Comparison of ENCODE assay signal across 9 cellular contexts in the genomic region with DNA sequence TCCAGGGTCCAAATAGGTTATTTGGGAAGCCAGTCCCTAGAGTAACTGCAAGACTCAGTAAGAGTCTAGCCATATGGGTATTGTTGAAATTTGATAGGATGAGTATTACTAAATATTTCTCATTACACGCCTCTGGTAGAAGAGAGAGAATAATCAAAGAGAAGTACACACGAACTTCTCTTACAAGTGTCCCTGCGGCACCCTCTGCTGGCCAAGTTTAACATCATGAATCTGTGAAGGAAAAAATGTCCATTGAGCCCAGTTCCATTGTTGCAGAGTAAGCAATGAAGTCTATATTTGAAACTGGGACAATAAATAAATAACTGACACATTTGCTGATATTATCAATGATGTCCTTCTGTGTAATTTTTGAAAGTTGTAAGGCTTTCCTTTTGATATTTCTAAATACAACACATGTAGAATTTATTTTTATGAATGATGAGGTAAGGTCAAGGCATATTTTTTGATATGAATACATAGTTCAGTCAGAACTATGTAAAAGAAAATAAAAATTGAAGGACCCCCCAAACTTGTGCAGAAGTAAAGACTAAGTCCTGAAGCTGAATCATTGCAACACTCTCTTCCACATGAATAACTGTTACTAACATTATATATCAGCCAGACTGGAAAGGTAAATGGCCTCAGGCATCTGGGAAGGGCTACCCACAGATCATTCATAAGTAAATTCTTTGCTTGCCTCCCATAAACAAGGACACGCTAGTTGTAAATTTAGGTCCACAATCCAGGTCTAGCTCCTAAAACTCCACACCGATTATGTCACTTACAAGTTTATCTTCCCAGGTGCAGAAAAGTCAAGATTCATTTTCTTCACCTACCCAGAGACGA. TPM values are rescaled to one million over a fixed set of nuclear protein-coding genes. Genes with fewer than 3 reads are reported as not detected.
DNase-seq lines count a peak whose midpoint lies in the region; ATAC-seq and TF ChIP-seq lines count a peak whose summit lies in the region.
"Had no signal": no experiment of that assay in that cellular context is flagged by ENCODE, and none has a peak within 500 bp of the region (broad histone marks: within the 10 kb centered on the region; RNA-seq: fewer than 3 reads in every experiment).

No MANE protein-coding gene starts in this region.

- H3K4me3 ChIP-seq in endodermal cell (ENCODE audit: low read length): no peak overlapping the region
- H3K4me3 ChIP-seq: BLaER1 treated with 17β-estradiol and CSF1 and Interleukin-3, amounts not matched to agents 10 nM and 100 nM had no signal

- H3K9me3 Mint-ChIP-seq in endodermal cell: no peaks in the 10 kb centered on the region

- H3K27ac ChIP-seq in endodermal cell (ENCODE audit: low read depth, low read length): no peak overlapping the region
- H3K27ac ChIP-seq: BLaER1 treated with 17β-estradiol and CSF1 and Interleukin-3, amounts not matched to agents 10 nM and 100 nM had no signal

- no peak for TF ChIP-seq POLR2A in GM18505 (IDR thresholded peaks at IDR 0.05; ENCODE audit: borderline replicate concordance, extremely low read depth, insufficient read depth, insufficient read length)

- peak; percentile 67 for TF ChIP-seq RAD21 in Ishikawa (IDR thresholded peaks at IDR 0.05; ENCODE audit: low read depth)

- no peak overlapping the region for H3K4me3 Mint-ChIP-seq in endodermal cell

- WGBS in endodermal cell (ENCODE audit: insufficient coverage in 1 of 2, insufficient read length in 1 of 2), 2 experiments: 56 to 90% methylated on average over 3 to 6 of the region's 6 CpGs

- H3K9me3 ChIP-seq in endodermal cell (ENCODE audit: control insufficient read depth, low read length): no peaks in the 10 kb centered on the region
- H3K9me3 ChIP-seq: BLaER1 treated with 17β-estradiol and CSF1 and Interleukin-3, amounts not matched to agents 10 nM and 100 nM had no signal

- no peaks in the 10 kb centered on the region for H3K4me1 Mint-ChIP-seq in endodermal cell

- H3K36me3 ChIP-seq in endodermal cell (ENCODE audit: control insufficient read depth, insufficient read depth, low read length): no peaks in the 10 kb centered on the region
- H3K36me3 ChIP-seq: BLaER1 treated with 17β-estradiol and CSF1 and Interleukin-3, amounts not matched to agents 10 nM and 100 nM had no signal

- H3K27me3 Mint-ChIP-seq in endodermal cell (ENCODE audit: insufficient read depth): no peaks in the 10 kb centered on the region

- peak; percentile 88 for TF ChIP-seq CTCF in endodermal cell (conservative IDR thresholded peaks at IDR 0.05)

- H3K27ac Mint-ChIP-seq in endodermal cell: no peak overlapping the region

- no peak overlapping the region for H3K9ac ChIP-seq in endodermal cell (ENCODE audit: extremely low read depth, low read length, poor library complexity, severe bottlenecking)
- H3K9ac ChIP-seq: BLaER1 treated with 17β-estradiol and CSF1 and Interleukin-3, amounts not matched to agents 10 nM and 100 nM had no signal

- no peaks in the 10 kb centered on the region for H3K27me3 ChIP-seq in endodermal cell (ENCODE audit: control insufficient read depth, insufficient read depth, low read length, poor library complexity, severe bottlenecking)
- H3K27me3 ChIP-seq: BLaER1 treated with 17β-estradiol and CSF1 and Interleukin-3, amounts not matched to agents 10 nM and 100 nM had no signal

- DNase-seq in NCI-H1694 (lab: John Stamatoyannopoulos, UW) (peak; percentile 25), NCI-H1694 treated with DMSO at 0.1 percent for 48 hours (lab: John Stamatoyannopoulos, UW) (no peak), RPMI7951 (ENCODE audit: low read depth) (peak; percentile 41), endodermal cell (peak; percentile 82), middle frontal gyrus (ENCODE audit: extremely low spot score, low spot score) (peak; percentile 42)

- TF ChIP-seq EP300 in Ishikawa (IDR thresholded peaks at IDR 0.05; ENCODE audit: borderline replicate concordance): no peak

- no peaks in the 10 kb centered on the region for H3K36me3 Mint-ChIP-seq in endodermal cell (ENCODE audit: low read depth)

- no peaks in the 10 kb centered on the region for H3K4me1 ChIP-seq in endodermal cell (ENCODE audit: control insufficient read depth, insufficient read depth, low read length)
- H3K4me1 ChIP-seq: BLaER1 treated with 17β-estradiol and CSF1 and Interleukin-3, amounts not matched to agents 10 nM and 100 nM had no signal

- ATAC-seq in GM18505 (IDR thresholded peaks at IDR 0.05; ENCODE audit: unreplicated experiment) (no peak), GM21360 (IDR thresholded peaks at IDR 0.05; ENCODE audit: unreplicated experiment) (no peak)

TF ChIP-seq in Ishikawa, 13 proteins besides CTCF, POLR2A, EP300 and RAD21:
- TF ChIP-seq YY1 (IDR thresholded peaks at IDR 0.05; ENCODE audit: low read depth) (no peak), TCF12 (IDR thresholded peaks at IDR 0.05; ENCODE audit: low read depth) (no peak), TEAD4 (IDR thresholded peaks at IDR 0.05) (no peak), NFIC (IDR thresholded peaks at IDR 0.05) (no peak), EGR1 (IDR thresholded peaks at IDR 0.05) (no peak), FOXM1 (IDR thresholded peaks at IDR 0.05; ENCODE audit: borderline replicate concordance, low read depth) (no peak), TAF1 (IDR thresholded peaks at IDR 0.05; ENCODE audit: low read depth) (no peak), CREB1 (IDR thresholded peaks at IDR 0.05; ENCODE audit: low read depth) (no peak), ZBTB7A (IDR thresholded peaks at IDR 0.05; ENCODE audit: low read depth) (no peak), CEBPB (IDR thresholded peaks at IDR 0.05) (no peak)
- TF ChIP-seq, protein P1, sequence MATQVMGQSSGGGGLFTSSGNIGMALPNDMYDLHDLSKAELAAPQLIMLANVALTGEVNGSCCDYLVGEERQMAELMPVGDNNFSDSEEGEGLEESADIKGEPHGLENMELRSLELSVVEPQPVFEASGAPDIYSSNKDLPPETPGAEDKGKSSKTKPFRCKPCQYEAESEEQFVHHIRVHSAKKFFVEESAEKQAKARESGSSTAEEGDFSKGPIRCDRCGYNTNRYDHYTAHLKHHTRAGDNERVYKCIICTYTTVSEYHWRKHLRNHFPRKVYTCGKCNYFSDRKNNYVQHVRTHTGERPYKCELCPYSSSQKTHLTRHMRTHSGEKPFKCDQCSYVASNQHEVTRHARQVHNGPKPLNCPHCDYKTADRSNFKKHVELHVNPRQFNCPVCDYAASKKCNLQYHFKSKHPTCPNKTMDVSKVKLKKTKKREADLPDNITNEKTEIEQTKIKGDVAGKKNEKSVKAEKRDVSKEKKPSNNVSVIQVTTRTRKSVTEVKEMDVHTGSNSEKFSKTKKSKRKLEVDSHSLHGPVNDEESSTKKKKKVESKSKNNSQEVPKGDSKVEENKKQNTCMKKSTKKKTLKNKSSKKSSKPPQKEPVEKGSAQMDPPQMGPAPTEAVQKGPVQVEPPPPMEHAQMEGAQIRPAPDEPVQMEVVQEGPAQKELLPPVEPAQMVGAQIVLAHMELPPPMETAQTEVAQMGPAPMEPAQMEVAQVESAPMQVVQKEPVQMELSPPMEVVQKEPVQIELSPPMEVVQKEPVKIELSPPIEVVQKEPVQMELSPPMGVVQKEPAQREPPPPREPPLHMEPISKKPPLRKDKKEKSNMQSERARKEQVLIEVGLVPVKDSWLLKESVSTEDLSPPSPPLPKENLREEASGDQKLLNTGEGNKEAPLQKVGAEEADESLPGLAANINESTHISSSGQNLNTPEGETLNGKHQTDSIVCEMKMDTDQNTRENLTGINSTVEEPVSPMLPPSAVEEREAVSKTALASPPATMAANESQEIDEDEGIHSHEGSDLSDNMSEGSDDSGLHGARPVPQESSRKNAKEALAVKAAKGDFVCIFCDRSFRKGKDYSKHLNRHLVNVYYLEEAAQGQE (IDR thresholded peaks at IDR 0.05; ENCODE audit: low read depth): no peak
- TF ChIP-seq, protein P2, sequence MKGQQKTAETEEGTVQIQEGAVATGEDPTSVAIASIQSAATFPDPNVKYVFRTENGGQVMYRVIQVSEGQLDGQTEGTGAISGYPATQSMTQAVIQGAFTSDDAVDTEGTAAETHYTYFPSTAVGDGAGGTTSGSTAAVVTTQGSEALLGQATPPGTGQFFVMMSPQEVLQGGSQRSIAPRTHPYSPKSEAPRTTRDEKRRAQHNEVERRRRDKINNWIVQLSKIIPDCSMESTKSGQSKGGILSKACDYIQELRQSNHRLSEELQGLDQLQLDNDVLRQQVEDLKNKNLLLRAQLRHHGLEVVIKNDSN (IDR thresholded peaks at IDR 0.05): no peak
- TF ChIP-seq, protein P3, sequence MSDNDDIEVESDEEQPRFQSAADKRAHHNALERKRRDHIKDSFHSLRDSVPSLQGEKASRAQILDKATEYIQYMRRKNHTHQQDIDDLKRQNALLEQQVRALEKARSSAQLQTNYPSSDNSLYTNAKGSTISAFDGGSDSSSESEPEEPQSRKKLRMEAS (IDR thresholded peaks at IDR 0.05): no peak
TF ChIP-seq in Ishikawa: peak in this region for 0.

RNA-seq across cellular contexts. Expression of a gene that starts 10.0 kb away (rescaled TPM):
- not detected in 2 replicates for total RNA-seq in RPMI7951 (2014; rRNA removed; shearing (Covaris generic))
- not detected for total RNA-seq in endodermal cell
- polyA plus RNA-seq in endodermal cell (2013, experiment 1 of 2): not detected
- polyA plus RNA-seq in endodermal cell (2013, experiment 2 of 2): not detected

RNA-seq across cellular contexts. Expression of a gene that starts 41.7 kb away (rescaled TPM):
- not detected in 2 replicates for total RNA-seq in RPMI7951 (2014; rRNA removed; shearing (Covaris generic))
- total RNA-seq in endodermal cell: not detected
- polyA plus RNA-seq in endodermal cell (2013, experiment 1 of 2): not detected
- not detected for polyA plus RNA-seq in endodermal cell (2013, experiment 2 of 2)

RNA-seq across cellular contexts. Expression of a gene that starts 49.1 kb away (rescaled TPM):
- not detected in 2 replicates for total RNA-seq in RPMI7951 (2014; rRNA removed; shearing (Covaris generic))
- not detected for total RNA-seq in endodermal cell
- not detected for polyA plus RNA-seq in endodermal cell (2013, experiment 1 of 2)
- polyA plus RNA-seq in endodermal cell (2013, experiment 2 of 2): not detected

RNA-seq across cellular contexts. Expression of a gene that starts 54.8 kb away (rescaled TPM):
- total RNA-seq in RPMI7951 (2014; rRNA removed; shearing (Covaris generic)): not detected in 2 replicates
- total RNA-seq in endodermal cell: not detected
- not detected for polyA plus RNA-seq in endodermal cell (2013, experiment 1 of 2)
- polyA plus RNA-seq in endodermal cell (2013, experiment 2 of 2): not detected

RNA-seq across cellular contexts. Expression of a gene that starts 57.2 kb away (rescaled TPM):
- total RNA-seq in RPMI7951 (2014; rRNA removed; shearing (Covaris generic)): not detected in 2 replicates
- total RNA-seq in endodermal cell: not detected
- polyA plus RNA-seq in endodermal cell (2013, experiment 1 of 2): not detected
- not detected for polyA plus RNA-seq in endodermal cell (2013, experiment 2 of 2)
